In genomic region chr2:32851777-32852439, GRCh38 we compare ENCODE assay signal across 24 cellular contexts.
"Had no signal": no experiment of that assay in that cellular context is flagged by ENCODE, and none has a peak within 500 bp of the region (broad histone marks: within the 10 kb centered on the region; RNA-seq: fewer than 3 reads in every experiment).

No MANE protein-coding gene starts in this region.

- H3K27ac ChIP-seq: colonic mucosa, neutrophil, parathyroid adenoma, right lobe of liver, suprapubic skin, transverse colon, vagina had no signal

- H3K9ac ChIP-seq: parathyroid adenoma had no signal

- H2AFZ ChIP-seq: parathyroid adenoma had no signal

- DNase-seq: colonic mucosa; effector memory CD8-positive, alpha-beta T cell; kidney; mesenchymal stem cell; mucosa of descending colon; naive B cell; right lobe of liver; small intestine; stimulated activated CD4-positive, alpha-beta T cell treated with anti-CD3 and anti-CD28 coated beads, Interleukin-12 subunit alpha, Interleukin-12 subunit beta, amount 100 ng/mL, for 4 hours; stimulated activated CD4-positive, alpha-beta T cell treated with anti-CD3 and anti-CD28 coated beads, Interleukin-1b, Interleukin-23, amount 100 ng/mL, for 48 hours; stimulated activated CD4-positive, alpha-beta T cell treated with anti-CD3 and anti-CD28 coated beads, Interleukin-4, amount 100 ng/mL, for 1 hour; stimulated activated CD8-positive, alpha-beta memory T cell treated with anti-CD3 and anti-CD28 coated beads, Interleukin-4, amount 100 ng/mL, for 48 hours; stimulated activated naive CD4-positive, alpha-beta T cell; stimulated activated naive CD8-positive, alpha-beta T cell treated with anti-CD3 and anti-CD28 coated beads, Interleukin-15, amount 100 ng/mL, for 72 hours; transverse colon had no signal

- H3K9me3 ChIP-seq: colonic mucosa, mucosa of descending colon, neutrophil, right lobe of liver, suprapubic skin, transverse colon, vagina had no signal

- H3K4me3 ChIP-seq: colonic mucosa, mucosa of descending colon, right lobe of liver, suprapubic skin, transverse colon, vagina had no signal

- H3K27me3 Mint-ChIP-seq: progenitor cell of endocrine pancreas had no signal

- H3K27ac Mint-ChIP-seq: effector memory CD8-positive, alpha-beta T cell; mesothelial cell of epicardium; natural killer cell treated with Interleukin-12 subunit alpha and Interleukin-12 subunit beta and Interleukin-15 and Interleukin-18, amount 100 ng/mL, for 72 hours; progenitor cell of endocrine pancreas; stimulated activated naive CD8-positive, alpha-beta T cell treated with anti-CD3 and anti-CD28 coated beads, Interleukin-15, amount 100 ng/mL, for 72 hours had no signal

- H3K36me3 ChIP-seq: colonic mucosa, neutrophil, right lobe of liver, suprapubic skin, transverse colon, vagina had no signal

- H3K4me3 Mint-ChIP-seq: effector memory CD8-positive, alpha-beta T cell; mesothelial cell of epicardium; naive B cell; natural killer cell treated with Interleukin-12 subunit alpha and Interleukin-12 subunit beta and Interleukin-15 and Interleukin-18, amount 100 ng/mL, for 72 hours; neural crest cell; stimulated activated naive CD8-positive, alpha-beta T cell treated with anti-CD3 and anti-CD28 coated beads, Interleukin-15, amount 100 ng/mL, for 72 hours had no signal

- H3K27me3 ChIP-seq: colonic mucosa, neutrophil, right lobe of liver, suprapubic skin, transverse colon, vagina had no signal

- H3K79me2 ChIP-seq: parathyroid adenoma had no signal

- H3K36me3 Mint-ChIP-seq: naive B cell; natural killer cell treated with Interleukin-12 subunit alpha and Interleukin-12 subunit beta and Interleukin-15 and Interleukin-18, amount 100 ng/mL, for 72 hours had no signal

- H3K9me3 Mint-ChIP-seq: effector memory CD8-positive, alpha-beta T cell; mesothelial cell of epicardium; natural killer cell treated with Interleukin-12 subunit alpha and Interleukin-12 subunit beta and Interleukin-15 and Interleukin-18, amount 100 ng/mL, for 72 hours; stimulated activated naive CD8-positive, alpha-beta T cell treated with anti-CD3 and anti-CD28 coated beads, Interleukin-15, amount 100 ng/mL, for 72 hours had no signal

- H3K4me1 ChIP-seq: colonic mucosa, parathyroid adenoma, right lobe of liver, transverse colon had no signal

- ATAC-seq: effector memory CD8-positive, alpha-beta T cell; left lobe of liver; mucosa of descending colon; natural killer cell treated with Interleukin-12 subunit alpha and Interleukin-12 subunit beta and Interleukin-15 and Interleukin-18, amount 100 ng/mL, for 72 hours; right lobe of liver; stimulated activated naive CD8-positive, alpha-beta T cell treated with anti-CD3 and anti-CD28 coated beads, Interleukin-15, amount 100 ng/mL, for 72 hours had no signal

- H3K4me1 Mint-ChIP-seq: naive B cell; stimulated activated naive CD8-positive, alpha-beta T cell treated with anti-CD3 and anti-CD28 coated beads, Interleukin-15, amount 100 ng/mL, for 72 hours had no signal
